10 cellular contexts compared by ENCODE assay signal in genomic region chr6:158789115-158789917, GRCh38. TPM values are rescaled to one million over a fixed set of nuclear protein-coding genes. Genes with fewer than 3 reads are reported as not detected.
DNase-seq lines count a peak whose midpoint lies in the region; ATAC-seq and TF ChIP-seq lines count a peak whose summit lies in the region.
"Had no signal": no experiment of that assay in that cellular context is flagged by ENCODE, and none has a peak within 500 bp of the region (broad histone marks: within the 10 kb centered on the region; RNA-seq: fewer than 3 reads in every experiment).

No MANE protein-coding gene starts in this region.

- peak overlapping the region; percentile 48 for H3K4me2 ChIP-seq in OCI-LY7 (ENCODE audit: low read length)
- H3K4me2 ChIP-seq: KMS-11 had no signal

- peak overlapping the region; percentile 76 for H3K4me3 Mint-ChIP-seq in activated CD4-positive, alpha-beta T cell treated with anti-CD3 and anti-CD28 coated beads, Interleukin-2, amount 10 ng/mL, durations not matched to agents 24 days and 14 days
- H3K4me3 Mint-ChIP-seq in activated naive CD8-positive, alpha-beta T cell treated with anti-CD3 and anti-CD28 coated beads, Interleukin-2, amount 50 U/mL, for 24 hours: no peak overlapping the region
- peak overlapping the region; percentile 7 to 62 for H3K4me3 Mint-ChIP-seq in stimulated activated naive B cell treated with anti-CD40 and anti-IgM and Interleukin-4, amounts not matched to agents 10 μg/mL and 1 μg/mL and 100 μg/mL, for 72 hours
- H3K4me3 Mint-ChIP-seq: neural crest cell had no signal

- POLR2A ChIA-PET in OCI-LY7 (lab: Charles Lee): interaction anchor here (0.6 to 1.8 kb wide), 19 partner anchors 8 to 317 kb away, joined by 3 to 10 read pairs (median 3); no protein-coding TSS in a partner anchor

- peak overlapping the region; percentile 6 for H3K4me3 ChIP-seq in OCI-LY7 (ENCODE audit: low read depth, low read length, poor library complexity, severe bottlenecking)

- H3K9me3 Mint-ChIP-seq in activated CD4-positive, alpha-beta T cell treated with anti-CD3 and anti-CD28 coated beads, Interleukin-2, amount 10 ng/mL, durations not matched to agents 24 days and 14 days: no peaks in the 10 kb centered on the region
- H3K9me3 Mint-ChIP-seq in activated naive CD8-positive, alpha-beta T cell treated with anti-CD3 and anti-CD28 coated beads, Interleukin-2, amount 50 U/mL, for 24 hours: no peaks in the 10 kb centered on the region
- no peaks in the 10 kb centered on the region for H3K9me3 Mint-ChIP-seq in stimulated activated naive B cell treated with anti-CD40 and anti-IgM and Interleukin-4, amounts not matched to agents 10 μg/mL and 1 μg/mL and 100 μg/mL, for 72 hours
- H3K9me3 Mint-ChIP-seq: neural crest cell had no signal

- no peak overlapping the region for H2AFZ ChIP-seq in OCI-LY7 (ENCODE audit: low read length)

- peaks cover 81% of the 10 kb centered on the region for H3K79me2 ChIP-seq in OCI-LY7 (ENCODE audit: insufficient read depth, low read depth, low read length)

- BruUV-seq in OCI-LY7 (replicated peaks; lab: Mats Ljungman, UMichigan): TSS peak; percentile 94

- H3K27me3 Mint-ChIP-seq in activated CD4-positive, alpha-beta T cell treated with anti-CD3 and anti-CD28 coated beads, Interleukin-2, amount 10 ng/mL, durations not matched to agents 24 days and 14 days: no peaks in the 10 kb centered on the region
- no peaks in the 10 kb centered on the region for H3K27me3 Mint-ChIP-seq in activated naive CD8-positive, alpha-beta T cell treated with anti-CD3 and anti-CD28 coated beads, Interleukin-2, amount 50 U/mL, for 24 hours
- H3K27me3 Mint-ChIP-seq in stimulated activated naive B cell treated with anti-CD40 and anti-IgM and Interleukin-4, amounts not matched to agents 10 μg/mL and 1 μg/mL and 100 μg/mL, for 72 hours: no peaks in the 10 kb centered on the region

- no peaks in the 10 kb centered on the region for H3K9me2 ChIP-seq in OCI-LY7 (ENCODE audit: insufficient read depth, low read length)

- CTCF ChIA-PET in OCI-LY7 (lab: Charles Lee; ENCODE audit: unreplicated experiment): interaction anchor here (0.5 to 1.2 kb wide), 3 partner anchors 109 to 183 kb away, joined by 3 to 7 read pairs (median 4); no protein-coding TSS in a partner anchor

- H3K9me3 ChIP-seq in OCI-LY7 (ENCODE audit: low read length): no peaks in the 10 kb centered on the region

- peak; percentile 70 for ATAC-seq in activated naive CD8-positive, alpha-beta T cell treated with anti-CD3 and anti-CD28 coated beads, Interleukin-2, amount 50 U/mL, for 24 hours
- ATAC-seq in stimulated activated naive B cell treated with anti-CD40 and anti-IgM and Interleukin-4, amounts not matched to agents 10 μg/mL and 1 μg/mL and 100 μg/mL, for 72 hours (replicated peaks): peak; percentile 73 to 74
- ATAC-seq in HG03520 (IDR thresholded peaks at IDR 0.05; ENCODE audit: unreplicated experiment): no peak

- peak overlapping the region; percentile 91 for H3K27ac Mint-ChIP-seq in activated CD4-positive, alpha-beta T cell treated with anti-CD3 and anti-CD28 coated beads, Interleukin-2, amount 10 ng/mL, durations not matched to agents 24 days and 14 days
- peak overlapping the region; percentile 69 for H3K27ac Mint-ChIP-seq in activated naive CD8-positive, alpha-beta T cell treated with anti-CD3 and anti-CD28 coated beads, Interleukin-2, amount 50 U/mL, for 24 hours
- peak overlapping the region; percentile 91 for H3K27ac Mint-ChIP-seq in stimulated activated naive B cell treated with anti-CD40 and anti-IgM and Interleukin-4, amounts not matched to agents 10 μg/mL and 1 μg/mL and 100 μg/mL, for 72 hours

- DNase-seq in activated CD4-positive, alpha-beta T cell treated with anti-CD3 and anti-CD28 coated beads, Interleukin-2, amount 10 ng/mL, durations not matched to agents 24 days and 14 days: peak; percentile 90
- DNase-seq in activated CD4-positive, alpha-beta T cell treated with anti-CD3 and anti-CD28 coated beads for 48 hours: no peak
- peak; percentile 82 for DNase-seq in OCI-LY7 (ENCODE audit: low spot score)
- DNase-seq in activated naive CD8-positive, alpha-beta T cell treated with anti-CD3 and anti-CD28 coated beads, Interleukin-2, amount 50 U/mL, for 24 hours: no peak
- no peak for DNase-seq in stimulated activated naive B cell treated with anti-CD40 and anti-IgM and Interleukin-4, amounts not matched to agents 10 μg/mL and 1 μg/mL and 100 μg/mL, for 72 hours
- DNase-seq in NCI-H526 treated with DMSO at 0.1 percent for 48 hours (lab: John Stamatoyannopoulos, UW): no peak
- no peak for DNase-seq in DMS153 (lab: John Stamatoyannopoulos, UW)

- H3K27ac ChIP-seq in OCI-LY7 (ENCODE audit: low read depth, low read length, poor library complexity, severe bottlenecking): peak overlapping the region; percentile 68
- H3K27ac ChIP-seq: KMS-11 had no signal

- intact Hi-C loops in activated CD4-positive, alpha-beta T cell treated with anti-CD3 and anti-CD28 coated beads, Interleukin-2, amount 10 ng/mL, durations not matched to agents 24 days and 14 days (cut with micrococcal nuclease): no loop called here
- intact Hi-C loops in OCI-LY7 (cut with micrococcal nuclease; ENCODE audit: unreplicated experiment): no loop called here

- H4K20me1 ChIP-seq in OCI-LY7 (ENCODE audit: insufficient read depth, low read length): peaks cover 49% of the 10 kb centered on the region

- no peak for TF ChIP-seq CTCF in OCI-LY7 (conservative IDR thresholded peaks at IDR 0.05; ENCODE audit: low read length)

- H3K36me3 Mint-ChIP-seq in activated CD4-positive, alpha-beta T cell treated with anti-CD3 and anti-CD28 coated beads, Interleukin-2, amount 10 ng/mL, durations not matched to agents 24 days and 14 days (ENCODE audit: low read depth): peaks cover 50% of the 10 kb centered on the region
- H3K36me3 Mint-ChIP-seq in activated naive CD8-positive, alpha-beta T cell treated with anti-CD3 and anti-CD28 coated beads, Interleukin-2, amount 50 U/mL, for 24 hours (ENCODE audit: low read depth): peaks cover 56% of the 10 kb centered on the region
- H3K36me3 Mint-ChIP-seq in stimulated activated naive B cell treated with anti-CD40 and anti-IgM and Interleukin-4, amounts not matched to agents 10 μg/mL and 1 μg/mL and 100 μg/mL, for 72 hours: peaks cover 36 to 65% of the 10 kb centered on the region in 2 donors

- peaks cover 56% of the 10 kb centered on the region for H3K4me1 Mint-ChIP-seq in activated CD4-positive, alpha-beta T cell treated with anti-CD3 and anti-CD28 coated beads, Interleukin-2, amount 10 ng/mL, durations not matched to agents 24 days and 14 days
- H3K4me1 Mint-ChIP-seq in activated naive CD8-positive, alpha-beta T cell treated with anti-CD3 and anti-CD28 coated beads, Interleukin-2, amount 50 U/mL, for 24 hours: peaks cover 57% of the 10 kb centered on the region
- peaks cover 44 to 66% of the 10 kb centered on the region in 2 donors for H3K4me1 Mint-ChIP-seq in stimulated activated naive B cell treated with anti-CD40 and anti-IgM and Interleukin-4, amounts not matched to agents 10 μg/mL and 1 μg/mL and 100 μg/mL, for 72 hours

- peaks cover 57% of the 10 kb centered on the region for H3K4me1 ChIP-seq in OCI-LY7 (ENCODE audit: insufficient read depth, low read length, poor library complexity, severe bottlenecking)

- H3K36me3 ChIP-seq in OCI-LY7 (ENCODE audit: insufficient read depth, low read length): peaks cover 96% of the 10 kb centered on the region

RNA-seq across cellular contexts. Expression of gene EZR, which starts 29.9 kb away (rescaled TPM):
- 204 and 215 TPM in 2 replicates for total RNA-seq in activated CD4-positive, alpha-beta T cell treated with anti-CD3 and anti-CD28 coated beads, Interleukin-2, amount 10 ng/mL, durations not matched to agents 24 days and 14 days
- total RNA-seq in OCI-LY7 (2014; rRNA removed; shearing (Covaris generic)): 268 and 360 TPM in 2 replicates
- total RNA-seq in OCI-LY7 (2022): 415 and 440 TPM in 2 replicates

Comparison
In these comparisons a context has a peak if more than half of its experiments do, and no peak if none do; other contexts are left out.
1. DNase-seq: peak in activated CD4-positive, alpha-beta T cell treated with anti-CD3 and anti-CD28 coated beads, Interleukin-2, amount 10 ng/mL, durations not matched to agents 24 days and 14 days (single experiment) and OCI-LY7 (single experiment); none in activated CD4-positive, alpha-beta T cell treated with anti-CD3 and anti-CD28 coated beads for 48 hours (single experiment), activated naive CD8-positive, alpha-beta T cell treated with anti-CD3 and anti-CD28 coated beads, Interleukin-2, amount 50 U/mL, for 24 hours (single experiment), stimulated activated naive B cell treated with anti-CD40 and anti-IgM and Interleukin-4, amounts not matched to agents 10 μg/mL and 1 μg/mL and 100 μg/mL, for 72 hours (single experiment), NCI-H526 treated with DMSO at 0.1 percent for 48 hours (single experiment) and DMS153 (single experiment).
2. Peak in every context shown above with its lines, with median percentiles within 50 percentile points of each other: H3K27ac Mint-ChIP-seq.